In genomic region chr12:122500685-122501488, GRCh38 we compare ENCODE assay signal across 8 cellular contexts. TPM values are rescaled to one million over a fixed set of nuclear protein-coding genes. Genes with fewer than 3 reads are reported as not detected.
A peak's percentile ranks its signal among the peaks of the same experiment; 100 is the strongest.
DNase-seq lines count a peak whose midpoint lies in the region; ATAC-seq, FAIRE-seq and TF ChIP-seq lines count a peak whose summit lies in the region.

Gene ZCCHC8, minus strand, starts transcription at chr12:122500932. Its CDS starts 92 bp downstream, at chr12:122500840.

- peak; percentile 94 for DNase-seq in AG08396 (ENCODE audit: low spot score)
- DNase-seq in NCI-H2227 treated with DMSO at 0.1 percent for 48 hours (lab: John Stamatoyannopoulos, UW): peak; percentile 98
- peak; percentile 97 for DNase-seq in bronchial epithelial cell (ENCODE audit: low read depth)
- peak; percentile 92 for DNase-seq in iPS-NIHi11 (ENCODE audit: low spot score)
- peak; percentile 81 for DNase-seq in smooth muscle cell (lab: John Stamatoyannopoulos, UW; ENCODE audit: unreplicated experiment)

- peaks cover 48% of the 10 kb centered on the region for H3F3A ChIP-seq in smooth muscle cell (ENCODE audit: low read depth)

- peaks cover 43% of the 10 kb centered on the region for H3K79me2 ChIP-seq in smooth muscle cell (ENCODE audit: low read depth)

- peaks cover 5% of the 10 kb centered on the region for H3K36me3 ChIP-seq in bronchial epithelial cell (ENCODE audit: control insufficient read depth, insufficient read depth, low read length)
- H3K36me3 ChIP-seq in smooth muscle cell (ENCODE audit: low read depth): peaks cover 10% of the 10 kb centered on the region

- TF ChIP-seq CTCF in WI38 (IDR thresholded peaks at IDR 0.05; ENCODE audit: low read depth, low read length) (no peak), bronchial epithelial cell (IDR thresholded peaks at IDR 0.05; ENCODE audit: insufficient read depth, low read length, severe bottlenecking) (peak; percentile 18), smooth muscle cell (IDR thresholded peaks at IDR 0.05; ENCODE audit: borderline replicate concordance, insufficient read depth, poor library complexity, severe bottlenecking) (no peak)

- no peaks in the 10 kb centered on the region for H3K9me3 ChIP-seq in smooth muscle cell (replicated peaks; ENCODE audit: low read depth)

- H3K4me3 ChIP-seq in WI38 (ENCODE audit: low read depth, low read length) (peak within 1 kb of the TSS; percentile 84), bronchial epithelial cell (ENCODE audit: low read depth, low read length) (peak within 1 kb of the TSS; percentile 95), smooth muscle cell (peak within 1 kb of the TSS; percentile 79)

- peak within 1 kb of the TSS; percentile 92 for H3K4me2 ChIP-seq in smooth muscle cell

- peak within 1 kb of the TSS; percentile 97 for H3K9ac ChIP-seq in smooth muscle cell (ENCODE audit: low read depth)

- peak; percentile 92 for ATAC-seq in GM18907 (IDR thresholded peaks at IDR 0.05; ENCODE audit: unreplicated experiment)
- ATAC-seq in HG03159 (IDR thresholded peaks at IDR 0.05; ENCODE audit: unreplicated experiment): peak; percentile 93

- no peaks in the 10 kb centered on the region for H3K27me3 ChIP-seq in bronchial epithelial cell (ENCODE audit: control insufficient read depth, insufficient read depth, low read length)
- H3K27me3 ChIP-seq in smooth muscle cell (ENCODE audit: low read depth): no peaks in the 10 kb centered on the region

- peaks cover 50% of the 10 kb centered on the region for H4K20me1 ChIP-seq in smooth muscle cell (ENCODE audit: low read depth)

- peak within 1 kb of the TSS; percentile 98 for H3K27ac ChIP-seq in smooth muscle cell (ENCODE audit: low read depth)

- WGBS in smooth muscle cell (ENCODE audit: low lambda C conversion rate): 3% methylated on average over 52 of the region's 52 CpGs

- peak within 1 kb of the TSS; percentile 56 for H2AFZ ChIP-seq in smooth muscle cell (ENCODE audit: low read depth)

- peaks cover 9% of the 10 kb centered on the region for H3K4me1 ChIP-seq in smooth muscle cell (ENCODE audit: low read depth)

- no peak for FAIRE-seq in bronchial epithelial cell (lab: Jason Lieb, UNC)

RNA-seq across cellular contexts. Expression of gene ZCCHC8, which starts in this region (rescaled TPM):
- total RNA-seq in bronchial epithelial cell (12.9 and 15.6 TPM in 2 replicates), smooth muscle cell (19.5 and 20.6 TPM in 2 replicates)
- polyA plus RNA-seq in smooth muscle cell: 8.8 and 13.9 TPM in 2 replicates

Comparison
In these comparisons a context has a peak if more than half of its experiments do, and no peak if none do; other contexts are left out.
1. Peak in every context shown above with its lines: DNase-seq, ATAC-seq, H3K4me3 ChIP-seq and H3K27ac ChIP-seq.